1 cellular context compared by ENCODE assay signal in the genomic region with DNA sequence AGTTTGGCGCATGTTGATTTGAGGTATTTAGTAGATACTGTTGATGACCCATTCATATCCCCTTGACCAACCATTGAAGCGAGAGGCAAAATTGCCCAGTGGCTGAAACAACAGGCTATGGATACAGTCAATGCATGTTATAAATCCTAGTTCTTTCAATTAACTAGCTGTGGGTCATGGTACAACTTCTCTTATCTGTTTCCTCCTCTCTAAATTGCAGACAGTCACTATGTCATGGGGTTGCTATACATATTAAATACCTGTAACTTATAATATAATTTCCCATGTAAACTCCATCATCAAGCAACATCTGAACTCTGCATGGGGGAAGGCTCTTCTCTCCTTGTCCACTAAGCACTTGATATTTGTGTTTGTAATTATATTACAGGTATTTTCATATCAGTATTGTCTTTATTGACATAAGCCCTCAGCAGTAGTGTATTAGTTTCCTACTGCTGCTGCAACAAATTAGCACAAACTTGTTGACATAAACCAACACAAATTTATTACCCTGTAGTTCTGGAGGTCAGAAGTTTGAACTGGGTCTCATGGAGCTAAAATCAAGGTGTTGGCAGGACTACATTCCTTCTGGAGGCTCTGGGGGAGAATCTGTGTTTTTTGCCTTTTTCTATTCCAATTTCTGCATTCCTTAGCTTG.
TF ChIP-seq lines count a peak whose summit lies in the region.

No MANE protein-coding gene starts in this region.

TF ChIP-seq in HepG2, 621 proteins besides CTCF, POLR2A, EP300 and RAD21 (continued from another document):
- TF ChIP-seq, protein P1, sequence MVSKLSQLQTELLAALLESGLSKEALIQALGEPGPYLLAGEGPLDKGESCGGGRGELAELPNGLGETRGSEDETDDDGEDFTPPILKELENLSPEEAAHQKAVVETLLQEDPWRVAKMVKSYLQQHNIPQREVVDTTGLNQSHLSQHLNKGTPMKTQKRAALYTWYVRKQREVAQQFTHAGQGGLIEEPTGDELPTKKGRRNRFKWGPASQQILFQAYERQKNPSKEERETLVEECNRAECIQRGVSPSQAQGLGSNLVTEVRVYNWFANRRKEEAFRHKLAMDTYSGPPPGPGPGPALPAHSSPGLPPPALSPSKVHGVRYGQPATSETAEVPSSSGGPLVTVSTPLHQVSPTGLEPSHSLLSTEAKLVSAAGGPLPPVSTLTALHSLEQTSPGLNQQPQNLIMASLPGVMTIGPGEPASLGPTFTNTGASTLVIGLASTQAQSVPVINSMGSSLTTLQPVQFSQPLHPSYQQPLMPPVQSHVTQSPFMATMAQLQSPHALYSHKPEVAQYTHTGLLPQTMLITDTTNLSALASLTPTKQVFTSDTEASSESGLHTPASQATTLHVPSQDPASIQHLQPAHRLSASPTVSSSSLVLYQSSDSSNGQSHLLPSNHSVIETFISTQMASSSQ (IDR thresholded peaks at IDR 0.05; ENCODE audit: low read depth): no peak
- TF ChIP-seq, protein P1 (CRISPR knock-in tag; IDR thresholded peaks at IDR 0.05; ENCODE audit: borderline replicate concordance): no peak
- TF ChIP-seq NRL (CRISPR knock-in tag; IDR thresholded peaks at IDR 0.05; ENCODE audit: borderline replicate concordance) (no peak), ZNF576 (CRISPR knock-in tag; IDR thresholded peaks at IDR 0.05) (no peak), ZNF446 (CRISPR knock-in tag; IDR thresholded peaks at IDR 0.05) (no peak)
TF ChIP-seq in HepG2: peak in this region for 2.
